ENCODE assay signal across 10 cellular contexts in genomic region chr3:187016639-187017345, GRCh38.
DNase-seq lines count a peak whose midpoint lies in the region; ATAC-seq and TF ChIP-seq lines count a peak whose summit lies in the region.
"Had no signal": no experiment of that assay in that cellular context is flagged by ENCODE, and none has a peak within 500 bp of the region (broad histone marks: within the 10 kb centered on the region; RNA-seq: fewer than 3 reads in every experiment).

No MANE protein-coding gene starts in this region.

- no peak overlapping the region for H3K4me3 Mint-ChIP-seq in WTC11
- H3K4me3 Mint-ChIP-seq: activated naive CD4-positive, alpha-beta T cell treated with anti-CD3 and anti-CD28 coated beads, Interleukin-2, amount 10 ng/mL, durations not matched to agents 7 days and 5 days; mesothelial cell of epicardium had no signal

- no peak for TF ChIP-seq CTCF in GM13977 (IDR thresholded peaks at IDR 0.05; ENCODE audit: extremely low read depth, insufficient read depth, missing control alignments)
- no peak for TF ChIP-seq CTCF in WTC11 (IDR thresholded peaks at IDR 0.05)
- TF ChIP-seq CTCF in lower lobe of right lung (IDR thresholded peaks at IDR 0.05) = no peak

- POLR2A ChIA-PET in WTC11 (lab: Charles Lee) = no interaction called here

- peaks cover 56% of the 10 kb centered on the region for H3K4me1 ChIP-seq in lower lobe of right lung

- H3K27ac ChIP-seq in lower lobe of right lung = no peak overlapping the region

- no peak overlapping the region for H3K4me3 ChIP-seq in lower lobe of right lung

- H3K9me3 ChIP-seq in lower lobe of right lung = no peaks in the 10 kb centered on the region

- H3K4me1 Mint-ChIP-seq in WTC11 = peaks cover 19% of the 10 kb centered on the region

- H3K27me3 ChIP-seq in lower lobe of right lung (ENCODE audit: low read depth) = no peaks in the 10 kb centered on the region

- in situ Hi-C loops in GM13977 (cut with MboI; ENCODE audit: low pct_unique_long_range_greater_than_20kb, low sequenced_read_pairs, unreplicated experiment) = no loop called here

- peak; percentile 24 for ATAC-seq in HG02885 (IDR thresholded peaks at IDR 0.05; ENCODE audit: poor library complexity, unreplicated experiment)
- ATAC-seq in WTC11 = no peak
- peak; percentile 39 to 42 for ATAC-seq in lower lobe of right lung

- H3K27me3 Mint-ChIP-seq in WTC11 (ENCODE audit: low read depth) = no peaks in the 10 kb centered on the region
- H3K27me3 Mint-ChIP-seq: activated naive CD4-positive, alpha-beta T cell treated with anti-CD3 and anti-CD28 coated beads, Interleukin-2, amount 10 ng/mL, durations not matched to agents 7 days and 5 days had no signal

- no peaks in the 10 kb centered on the region for H3K9me3 Mint-ChIP-seq in WTC11
- H3K9me3 Mint-ChIP-seq: activated naive CD4-positive, alpha-beta T cell treated with anti-CD3 and anti-CD28 coated beads, Interleukin-2, amount 10 ng/mL, durations not matched to agents 7 days and 5 days; mesothelial cell of epicardium had no signal

- no peaks in the 10 kb centered on the region for H3K36me3 ChIP-seq in lower lobe of right lung

- intact Hi-C loops in lower lobe of right lung (cut with DNase I) = no loop called here

- peaks cover 23% of the 10 kb centered on the region for H3K36me3 Mint-ChIP-seq in WTC11

- CTCF ChIA-PET in WTC11 (lab: Charles Lee) = interaction anchor here (1.7 kb wide), 1 partner anchor 167 kb away, joined by 4 read pairs; no protein-coding TSS in a partner anchor

- peak overlapping the region; percentile 75; the same call in 1 of the 2 replicates for H3K27ac Mint-ChIP-seq in WTC11
- H3K27ac Mint-ChIP-seq: activated naive CD4-positive, alpha-beta T cell treated with anti-CD3 and anti-CD28 coated beads, Interleukin-2, amount 10 ng/mL, durations not matched to agents 7 days and 5 days; mesothelial cell of epicardium had no signal

- peak; percentile 36 for DNase-seq in GM13977 (ENCODE audit: low spot score)
- DNase-seq in WTC11 (ENCODE audit: low spot score) = no peak
- DNase-seq in lower lobe of right lung = no peak
- DNase-seq in NCI-H2227 (lab: John Stamatoyannopoulos, UW; ENCODE audit: unreplicated experiment) = no peak
- no peak for DNase-seq in NCI-H510A (lab: John Stamatoyannopoulos, UW)
- no peak for DNase-seq in NCI-H69 (lab: John Stamatoyannopoulos, UW)
- DNase-seq in NCI-H2196 treated with DMSO at 0.1 percent for 48 hours (lab: John Stamatoyannopoulos, UW; ENCODE audit: unreplicated experiment) = no peak
- DNase-seq: activated naive CD4-positive, alpha-beta T cell treated with anti-CD3 and anti-CD28 coated beads, Interleukin-2, amount 10 ng/mL, durations not matched to agents 7 days and 5 days had no signal

TF ChIP-seq in WTC11, 78 proteins besides CTCF, POLR2A, EP300 and RAD21:
- TF ChIP-seq SP1 (CRISPR knock-in tag; conservative IDR thresholded peaks at IDR 0.05) (no peak), ZNF512 (CRISPR knock-in tag; IDR thresholded peaks at IDR 0.05; ENCODE audit: borderline replicate concordance) (no peak), ATF2 (CRISPR knock-in tag; IDR thresholded peaks at IDR 0.05; ENCODE audit: borderline replicate concordance, low read depth) (no peak), JAZF1 (CRISPR knock-in tag; IDR thresholded peaks at IDR 0.05) (no peak), NR1H2 (CRISPR knock-in tag; IDR thresholded peaks at IDR 0.05) (no peak), RELA (CRISPR knock-in tag; IDR thresholded peaks at IDR 0.05; ENCODE audit: borderline replicate concordance) (no peak), GTF2I (CRISPR knock-in tag; conservative IDR thresholded peaks at IDR 0.05) (no peak), MXD4 (CRISPR knock-in tag; IDR thresholded peaks at IDR 0.05; ENCODE audit: borderline replicate concordance) (no peak), FOXP1 (CRISPR knock-in tag; IDR thresholded peaks at IDR 0.05; ENCODE audit: borderline replicate concordance) (no peak), ZBTB43 (CRISPR knock-in tag; IDR thresholded peaks at IDR 0.05) (no peak), ZNF532 (CRISPR knock-in tag; IDR thresholded peaks at IDR 0.05; ENCODE audit: borderline replicate concordance) (no peak), TEAD1 (CRISPR knock-in tag; IDR thresholded peaks at IDR 0.05) (no peak), NR2C2 (CRISPR knock-in tag; IDR thresholded peaks at IDR 0.05) (no peak), ZNF423 (CRISPR knock-in tag; IDR thresholded peaks at IDR 0.05) (no peak), MYBL2 (CRISPR knock-in tag; IDR thresholded peaks at IDR 0.05) (no peak), NFATC4 (CRISPR knock-in tag; IDR thresholded peaks at IDR 0.05) (no peak), OVOL2 (CRISPR knock-in tag; IDR thresholded peaks at IDR 0.05; ENCODE audit: borderline replicate concordance) (no peak), ZNF121 (CRISPR knock-in tag; IDR thresholded peaks at IDR 0.05) (no peak)
TF ChIP-seq in WTC11: peak in this region for 0.
